In genomic region chr5:57316798-57317327, GRCh38 we compare ENCODE assay signal across 10 cellular contexts.
DNase-seq lines count a peak whose midpoint lies in the region; ATAC-seq, FAIRE-seq and TF ChIP-seq lines count a peak whose summit lies in the region.
"Had no signal": no experiment of that assay in that cellular context is flagged by ENCODE, and none has a peak within 500 bp of the region (broad histone marks: within the 10 kb centered on the region; RNA-seq: fewer than 3 reads in every experiment).

No MANE protein-coding gene starts in this region.

- SMC1A ChIA-PET in GM12878 (lab: Charles Lee; ENCODE audit: uncharacterized antibody, unreplicated experiment) = interaction anchor here (1.1 to 1.5 kb wide), 4 partner anchors 14 to 183 kb away, joined by 3 to 8 read pairs (median 4); no protein-coding TSS in a partner anchor

- TF ChIP-seq RAD21 in GM12878 (IDR thresholded peaks at IDR 0.05; ENCODE audit: insufficient read depth, low read depth, low read length) = no peak

- H4K20me1 ChIP-seq in GM12878 (ENCODE audit: control insufficient read depth, insufficient read depth) = no peaks in the 10 kb centered on the region

- DNase-seq in COLO829 (ENCODE audit: low spot score) (peak; percentile 46), GM12878 (ENCODE audit: low read depth, low spot score) (no peak), mucosa of descending colon (peak in 1 of 3 donors; percentile 37), GM19238 (ENCODE audit: insufficient read length, low spot score) (no peak), NCI-H2107 treated with DMSO at 0.1 percent for 48 hours (lab: John Stamatoyannopoulos, UW; ENCODE audit: unreplicated experiment) (no peak)
- DNase-seq in activated naive CD4-positive, alpha-beta T cell treated with anti-CD3 and anti-CD28 coated beads, Interleukin-2, amount 50 U/mL, for 16 hours = no peak
- DNase-seq: NCI-H1436, right cardiac atrium had no signal

- H3K36me3 ChIP-seq in GM12878 (ENCODE audit: control insufficient read depth in 2 of 2, insufficient read depth in 2 of 2, low read length in 1 of 2) = no peaks in the 10 kb centered on the region
- H3K36me3 ChIP-seq in mucosa of descending colon (ENCODE audit: low read depth) = no peaks in the 10 kb centered on the region

- WGBS in GM12878 (ENCODE audit: insufficient coverage, insufficient replicate concordance, low lambda C conversion rate, missing lambda C conversion rate) = 2% methylated on average over 3 of the region's 3 CpGs

- H3K4me3 ChIP-seq in GM12878 = no peak overlapping the region
- H3K4me3 ChIP-seq in mucosa of descending colon = no peak overlapping the region

- ATAC-seq in HG03432 (IDR thresholded peaks at IDR 0.05; ENCODE audit: unreplicated experiment) (peak; percentile 81), GM12878 (peak; percentile 85), mucosa of descending colon (peak; percentile 73), HG03135 (IDR thresholded peaks at IDR 0.05; ENCODE audit: unreplicated experiment) (no peak)

- in situ Hi-C loops in GM12878 (cut with MboI) = no loop called here

- no peaks in the 10 kb centered on the region for H3K9me3 ChIP-seq in GM12878 (replicated peaks; ENCODE audit: control insufficient read depth, insufficient read depth, low read length)
- H3K9me3 ChIP-seq in mucosa of descending colon = no peaks in the 10 kb centered on the region

- no peak overlapping the region for H2AFZ ChIP-seq in GM12878 (ENCODE audit: control insufficient read depth, low read depth, low read length)

- CTCF ChIA-PET in GM12878 (lab: Yijun Ruan, JAX) = interaction anchor here (0.6 to 1.7 kb wide), 2 partner anchors 18 to 599 kb away, joined by 3 to 9 read pairs; no protein-coding TSS in a partner anchor

- H3K4me1 ChIP-seq in GM12878 (ENCODE audit: control insufficient read depth, insufficient read depth, low read length) (peaks cover 6% of the 10 kb centered on the region), mucosa of descending colon (ENCODE audit: low read depth) (no peaks in the 10 kb centered on the region)

- RAD21 ChIA-PET in GM12878 (lab: Charles Lee; ENCODE audit: unreplicated experiment) = interaction anchor here (0.6 to 1.1 kb wide), 4 partner anchors 14 to 207 kb away, joined by 3 to 5 read pairs (median 3); no protein-coding TSS in a partner anchor

- intact Hi-C loops in GM12878 (cut with micrococcal nuclease; ENCODE audit: unreplicated experiment) = no loop called here
- intact Hi-C loops in mucosa of descending colon (cut with DNase I, micrococcal nuclease) = no loop called here

- H3K79me2 ChIP-seq in GM12878 (ENCODE audit: control insufficient read depth, insufficient read depth, low read length) = no peaks in the 10 kb centered on the region

- no peak overlapping the region for H3K9ac ChIP-seq in GM12878 (ENCODE audit: control insufficient read depth, insufficient read depth, low read length)

- POLR2A ChIA-PET in GM12878 (lab: Charles Lee) = interaction anchor here (0.6 kb wide), 1 partner anchor 1156 kb away, joined by 3 read pairs; no protein-coding TSS in a partner anchor

- H3K27me3 ChIP-seq in GM12878 (replicated peaks in 1 of 2; ENCODE audit: control insufficient read depth in 2 of 2, insufficient read depth in 2 of 2, low read length in 1 of 2) = no peaks in the 10 kb centered on the region; a peak in 3 of 4 replicates

- no peak for TF ChIP-seq POLR2A in GM12878 (IDR thresholded peaks at IDR 0.05; ENCODE audit: low read depth, low read length)

- no TSS peak for BruUV-seq in GM12878 (replicated peaks; lab: Mats Ljungman, UMichigan)

- FAIRE-seq in GM12878 (lab: Jason Lieb, UNC) = no peak

- H3K4me2 ChIP-seq in GM12878 (ENCODE audit: control insufficient read depth, insufficient read depth) = no peak overlapping the region

- H3K27ac ChIP-seq in GM12878 (ENCODE audit: control insufficient read depth, insufficient read depth) = no peak overlapping the region

- no peak for TF ChIP-seq EP300 in GM12878 (IDR thresholded peaks at IDR 0.05; ENCODE audit: borderline replicate concordance in 1 of 2, control insufficient read depth in 1 of 2, low read depth in 2 of 2, low read length in 2 of 2)

- TF ChIP-seq CTCF in GM12878 (IDR thresholded peaks at IDR 0.05 in 2 of 3, conservative IDR thresholded peaks at IDR 0.05 in 1 of 3; ENCODE audit: control insufficient read depth in 2 of 3, extremely low read depth in 1 of 3, insufficient read depth in 1 of 3, low read depth in 3 of 3, low read length in 3 of 3) (no peak), mucosa of descending colon (IDR thresholded peaks at IDR 0.05) (no peak)

TF ChIP-seq in GM12878, 131 proteins besides CTCF, POLR2A, EP300 and RAD21:
- TF ChIP-seq, protein P1, sequence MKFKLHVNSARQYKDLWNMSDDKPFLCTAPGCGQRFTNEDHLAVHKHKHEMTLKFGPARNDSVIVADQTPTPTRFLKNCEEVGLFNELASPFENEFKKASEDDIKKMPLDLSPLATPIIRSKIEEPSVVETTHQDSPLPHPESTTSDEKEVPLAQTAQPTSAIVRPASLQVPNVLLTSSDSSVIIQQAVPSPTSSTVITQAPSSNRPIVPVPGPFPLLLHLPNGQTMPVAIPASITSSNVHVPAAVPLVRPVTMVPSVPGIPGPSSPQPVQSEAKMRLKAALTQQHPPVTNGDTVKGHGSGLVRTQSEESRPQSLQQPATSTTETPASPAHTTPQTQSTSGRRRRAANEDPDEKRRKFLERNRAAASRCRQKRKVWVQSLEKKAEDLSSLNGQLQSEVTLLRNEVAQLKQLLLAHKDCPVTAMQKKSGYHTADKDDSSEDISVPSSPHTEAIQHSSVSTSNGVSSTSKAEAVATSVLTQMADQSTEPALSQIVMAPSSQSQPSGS (IDR thresholded peaks at IDR 0.05; ENCODE audit: low read length) = no peak
- TF ChIP-seq, protein P2, sequence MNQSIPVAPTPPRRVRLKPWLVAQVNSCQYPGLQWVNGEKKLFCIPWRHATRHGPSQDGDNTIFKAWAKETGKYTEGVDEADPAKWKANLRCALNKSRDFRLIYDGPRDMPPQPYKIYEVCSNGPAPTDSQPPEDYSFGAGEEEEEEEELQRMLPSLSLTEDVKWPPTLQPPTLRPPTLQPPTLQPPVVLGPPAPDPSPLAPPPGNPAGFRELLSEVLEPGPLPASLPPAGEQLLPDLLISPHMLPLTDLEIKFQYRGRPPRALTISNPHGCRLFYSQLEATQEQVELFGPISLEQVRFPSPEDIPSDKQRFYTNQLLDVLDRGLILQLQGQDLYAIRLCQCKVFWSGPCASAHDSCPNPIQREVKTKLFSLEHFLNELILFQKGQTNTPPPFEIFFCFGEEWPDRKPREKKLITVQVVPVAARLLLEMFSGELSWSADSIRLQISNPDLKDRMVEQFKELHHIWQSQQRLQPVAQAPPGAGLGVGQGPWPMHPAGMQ (IDR thresholded peaks at IDR 0.05; ENCODE audit: borderline replicate concordance) = no peak
- TF ChIP-seq MTA2 (IDR thresholded peaks at IDR 0.05; ENCODE audit: low read depth) = peak; percentile 35; the same call in 1 of the 2 replicates
- TF ChIP-seq RUNX3 (IDR thresholded peaks at IDR 0.05; ENCODE audit: low read length) = 0 out of 2 replicates have a peak, but pooled peaks have one; percentile 5
- peak in 1 of 2 experiments; percentile 36; a peak in 1 of 4 replicates for TF ChIP-seq BHLHE40 (IDR thresholded peaks at IDR 0.05; ENCODE audit: borderline replicate concordance in 1 of 2, low read depth in 2 of 2, low read length in 1 of 2)
- TF ChIP-seq, protein P3, sequence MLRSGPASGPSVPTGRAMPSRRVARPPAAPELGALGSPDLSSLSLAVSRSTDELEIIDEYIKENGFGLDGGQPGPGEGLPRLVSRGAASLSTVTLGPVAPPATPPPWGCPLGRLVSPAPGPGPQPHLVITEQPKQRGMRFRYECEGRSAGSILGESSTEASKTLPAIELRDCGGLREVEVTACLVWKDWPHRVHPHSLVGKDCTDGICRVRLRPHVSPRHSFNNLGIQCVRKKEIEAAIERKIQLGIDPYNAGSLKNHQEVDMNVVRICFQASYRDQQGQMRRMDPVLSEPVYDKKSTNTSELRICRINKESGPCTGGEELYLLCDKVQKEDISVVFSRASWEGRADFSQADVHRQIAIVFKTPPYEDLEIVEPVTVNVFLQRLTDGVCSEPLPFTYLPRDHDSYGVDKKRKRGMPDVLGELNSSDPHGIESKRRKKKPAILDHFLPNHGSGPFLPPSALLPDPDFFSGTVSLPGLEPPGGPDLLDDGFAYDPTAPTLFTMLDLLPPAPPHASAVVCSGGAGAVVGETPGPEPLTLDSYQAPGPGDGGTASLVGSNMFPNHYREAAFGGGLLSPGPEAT (IDR thresholded peaks at IDR 0.05; ENCODE audit: low read depth) = no peak
- no peak for TF ChIP-seq CEBPB (IDR thresholded peaks at IDR 0.05; ENCODE audit: borderline replicate concordance in 1 of 2, low read depth in 2 of 2, low read length in 2 of 2)
- peak; percentile 73 for TF ChIP-seq NR2F1 (conservative IDR thresholded peaks at IDR 0.05)
- 0 out of 2 replicates have a peak, but pooled peaks have one; percentile 24 for TF ChIP-seq ATF7 (IDR thresholded peaks at IDR 0.05; ENCODE audit: low read depth)
- TF ChIP-seq IKZF2 (IDR thresholded peaks at IDR 0.05) = no peak
- no peak for TF ChIP-seq USF1 (IDR thresholded peaks at IDR 0.05; ENCODE audit: borderline replicate concordance, extremely low read length, insufficient read depth, low read depth, low read length)
- TF ChIP-seq MYB (IDR thresholded peaks at IDR 0.05; ENCODE audit: borderline replicate concordance, low read depth, low read length) = no peak
- no peak for TF ChIP-seq ZBED1 (IDR thresholded peaks at IDR 0.05; ENCODE audit: borderline replicate concordance)
- 0 out of 2 replicates have a peak, but pooled peaks have one; percentile 22 for TF ChIP-seq IKZF1 (conservative IDR thresholded peaks at IDR 0.05)
TF ChIP-seq in GM12878: peak in this region for 6.
